In genomic region chr16:12090162-12090552, GRCh38 we compare ENCODE assay signal across 11 cellular contexts.
DNase-seq lines count a peak whose midpoint lies in the region; ATAC-seq, FAIRE-seq and TF ChIP-seq lines count a peak whose summit lies in the region.
"Had no signal": no experiment of that assay in that cellular context is flagged by ENCODE, and none has a peak within 500 bp of the region (broad histone marks: within the 10 kb centered on the region; RNA-seq: fewer than 3 reads in every experiment).

No MANE protein-coding gene starts in this region.

- H3K4me2 ChIP-seq in K562 (ENCODE audit: insufficient read depth, low read length) = no peak overlapping the region

- H3K27me3 ChIP-seq in K562 (ENCODE audit: control insufficient read depth in 2 of 2, insufficient read depth in 2 of 2, low read length in 2 of 2) = no peaks in the 10 kb centered on the region
- no peaks in the 10 kb centered on the region for H3K27me3 ChIP-seq in thoracic aorta (replicated peaks; ENCODE audit: insufficient read depth)
- H3K27me3 ChIP-seq: body of pancreas had no signal

- no peaks in the 10 kb centered on the region for H3K9me3 Mint-ChIP-seq in activated naive CD4-positive, alpha-beta T cell treated with anti-CD3 and anti-CD28 coated beads, Interleukin-2, amount 50 U/mL, for 24 hours

- H3K9ac ChIP-seq in K562 (ENCODE audit: insufficient read depth in 1 of 2, low read depth in 2 of 2, low read length in 2 of 2) = peak overlapping the region in 1 of 2 experiments; percentile 83; a peak in 1 of 4 replicates

- POLR2A ChIA-PET in K562 (lab: Yijun Ruan, JAX) = interaction anchor here (0.6 kb wide), 1 partner anchor 84 kb away, joined by 3 read pairs; no protein-coding TSS in a partner anchor
- POLR2A ChIA-PET in HEK293T (lab: Yijun Ruan, JAX) = no interaction called here

- H3K9me1 ChIP-seq in K562 (ENCODE audit: control insufficient read depth, insufficient read depth, low read length) = no peaks in the 10 kb centered on the region

- H3K4me1 ChIP-seq in K562 (replicated peaks in 1 of 2; ENCODE audit: control insufficient read depth in 2 of 2, insufficient read depth in 2 of 2, low read length in 2 of 2) = peaks cover 19 to 20% of the 10 kb centered on the region in 2 experiments; a peak in 4 of 5 replicates
- H3K4me1 ChIP-seq in thoracic aorta (ENCODE audit: control insufficient read depth in 1 of 2, low read depth in 2 of 2) = peaks cover 4 to 11% of the 10 kb centered on the region in 2 donors

- TF ChIP-seq EP300 in K562 (IDR thresholded peaks at IDR 0.05; ENCODE audit: low read length) = no peak

- in situ Hi-C loops in K562 (cut with MboI) = loop anchor here (10.0 kb wide), 1 partner anchor 175 kb away; no protein-coding TSS in a partner anchor

- peaks cover 55% of the 10 kb centered on the region for H3K4me1 Mint-ChIP-seq in activated naive CD4-positive, alpha-beta T cell treated with anti-CD3 and anti-CD28 coated beads, Interleukin-2, amount 50 U/mL, for 24 hours

- H3K27ac ChIP-seq in K562 (ENCODE audit: extremely low read depth, low read depth, low read length) (no peak overlapping the region), thoracic aorta (peak overlapping the region in 1 of 2 donors; percentile 11)
- H3K27ac ChIP-seq: body of pancreas had no signal

- H3K27me3 Mint-ChIP-seq in activated naive CD4-positive, alpha-beta T cell treated with anti-CD3 and anti-CD28 coated beads, Interleukin-2, amount 50 U/mL, for 24 hours = no peaks in the 10 kb centered on the region

- CTCF ChIA-PET in K562 (lab: Yijun Ruan, JAX; ENCODE audit: low intra/inter-chr PET ratio) = no interaction called here
- CTCF ChIA-PET in HEK293T (lab: Yijun Ruan, JAX) = no interaction called here

- TF ChIP-seq RAD21 in K562 (CRISPR knock-in tag; conservative IDR thresholded peaks at IDR 0.05 in 1 of 2, IDR thresholded peaks at IDR 0.05 in 1 of 2) = no peak

- no peak for FAIRE-seq in K562 (lab: Jason Lieb, UNC)

- H3K4me3 Mint-ChIP-seq in activated naive CD4-positive, alpha-beta T cell treated with anti-CD3 and anti-CD28 coated beads, Interleukin-2, amount 50 U/mL, for 24 hours = peak overlapping the region; percentile 92

- H3K9me3 ChIP-seq in K562 (replicated peaks; ENCODE audit: control insufficient read depth, insufficient read depth, low read depth, low read length) = no peaks in the 10 kb centered on the region
- H3K9me3 ChIP-seq in thoracic aorta = no peaks in the 10 kb centered on the region
- H3K9me3 ChIP-seq: body of pancreas had no signal

- no peak overlapping the region for H2AFZ ChIP-seq in K562 (ENCODE audit: low read depth, low read length)

- ATAC-seq in K562 (no peak), thoracic aorta (ENCODE audit: insufficient number of reproducible peaks, low FRiP score, low read depth) (no peak)

- WGBS in K562 (ENCODE audit: insufficient coverage, low coverage, missing lambda C conversion rate) = 83% methylated on average over 13 of the region's 14 CpGs

- no peak for TF ChIP-seq POLR2A in K562 (conservative IDR thresholded peaks at IDR 0.05)

- TF ChIP-seq CTCF in K562 (IDR thresholded peaks at IDR 0.05 in 2 of 3, conservative IDR thresholded peaks at IDR 0.05 in 1 of 3; ENCODE audit: insufficient read depth in 2 of 3, low read depth in 1 of 3, low read length in 3 of 3) = no peak
- TF ChIP-seq CTCF in thoracic aorta (IDR thresholded peaks at IDR 0.05) = no peak

- H4K20me1 ChIP-seq in K562 (replicated peaks; ENCODE audit: control insufficient read depth, insufficient read depth, low read length) = 0 out of 2 replicates have a peak, but pooled peaks cover 4% of the 10 kb centered on the region

- H3K4me3 ChIP-seq in K562 (no peak overlapping the region), thoracic aorta (peak overlapping the region; percentile 61)
- H3K4me3 ChIP-seq: body of pancreas had no signal

- no peaks in the 10 kb centered on the region for H3K79me2 ChIP-seq in K562 (ENCODE audit: control insufficient read depth, insufficient read depth, low read length)

- intact Hi-C loops in K562 (cut with micrococcal nuclease) = loop anchor here (10.0 kb wide), 1 partner anchor 85 kb away; no protein-coding TSS in a partner anchor

- no peaks in the 10 kb centered on the region for H3K36me3 Mint-ChIP-seq in activated naive CD4-positive, alpha-beta T cell treated with anti-CD3 and anti-CD28 coated beads, Interleukin-2, amount 50 U/mL, for 24 hours

- no TSS peak for BruUV-seq in K562 (replicated peaks; lab: Mats Ljungman, UMichigan)

- no peaks in the 10 kb centered on the region; the same call in 2 of the 3 replicates for H3K36me3 ChIP-seq in K562 (ENCODE audit: control insufficient read depth, insufficient read depth, low read length)
- H3K36me3 ChIP-seq in thoracic aorta = no peaks in the 10 kb centered on the region

- peak overlapping the region; percentile 97 for H3K27ac Mint-ChIP-seq in activated naive CD4-positive, alpha-beta T cell treated with anti-CD3 and anti-CD28 coated beads, Interleukin-2, amount 50 U/mL, for 24 hours

- DNase-seq in activated naive CD4-positive, alpha-beta T cell treated with Interleukin-2 at 50 U/mL for 16 hours = no peak
- DNase-seq in K562 (ENCODE audit: extremely low read depth in 1 of 4, low spot score in 3 of 4) (no peak), left kidney (ENCODE audit: low read depth, low spot score) (peak; percentile 60), thoracic aorta (ENCODE audit: low spot score) (no peak), GDM1 (lab: John Stamatoyannopoulos, UW) (no peak), HEK293T (ENCODE audit: extremely low spot score) (no peak), DMS 273 treated with DMSO at 0.1 percent for 48 hours (lab: John Stamatoyannopoulos, UW) (no peak)
- DNase-seq: AML-193; NK-92 treated with Interleukin-12 subunit alpha and Interleukin-12 subunit beta, amount 100 ng/mL, for 24 hours had no signal

TF ChIP-seq in K562, 482 proteins besides CTCF, POLR2A, EP300 and RAD21:
- peak; percentile 26; the same call in 1 of the 2 replicates for TF ChIP-seq NR2C1 (IDR thresholded peaks at IDR 0.05)
- TF ChIP-seq NR2C1 (tag; IDR thresholded peaks at IDR 0.05) = no peak
- no peak for TF ChIP-seq KDM5B (IDR thresholded peaks at IDR 0.05; ENCODE audit: insufficient replicate concordance, low read depth, low read length)

TF ChIP-seq in HEK293T, 16 proteins besides CTCF, POLR2A, EP300 and RAD21:
- TF ChIP-seq FOXK2 (IDR thresholded peaks at IDR 0.05) = no peak
- no peak for TF ChIP-seq L3MBTL2 (conservative IDR thresholded peaks at IDR 0.05)
TF ChIP-seq in HEK293T: peak in this region for 0.
